ENCODE assay signal across 9 cellular contexts in genomic region chr15:60520041-60520824, GRCh38. TPM values are rescaled to one million over a fixed set of nuclear protein-coding genes. Genes with fewer than 3 reads are reported as not detected.
DNase-seq lines count a peak whose midpoint lies in the region; ATAC-seq and TF ChIP-seq lines count a peak whose summit lies in the region.
"Had no signal": no experiment of that assay in that cellular context is flagged by ENCODE, and none has a peak within 500 bp of the region (broad histone marks: within the 10 kb centered on the region; RNA-seq: fewer than 3 reads in every experiment).

No MANE protein-coding gene starts in this region.

- TF ChIP-seq EP300 in sigmoid colon (IDR thresholded peaks at IDR 0.05): no peak

- H3K4me1 ChIP-seq in GM23248 (ENCODE audit: insufficient read depth): peaks cover 33% of the 10 kb centered on the region
- no peaks in the 10 kb centered on the region for H3K4me1 ChIP-seq in mucosa of descending colon (ENCODE audit: low read depth)
- no peaks in the 10 kb centered on the region for H3K4me1 ChIP-seq in sigmoid colon

- intact Hi-C loops in mucosa of descending colon (cut with DNase I, micrococcal nuclease): no loop called here
- intact Hi-C loops in sigmoid colon (cut with DNase I): loop anchor here (5.0 kb wide), 1 partner anchor 163 kb away; no protein-coding TSS in a partner anchor

- 79 to 84% methylated on average over 6 of the region's 6 CpGs for WGBS in GM23248 (ENCODE audit: low coverage in 1 of 2, low lambda C conversion rate in 2 of 2, missing lambda C conversion rate in 2 of 2), 2 experiments
- WGBS in sigmoid colon, 2 donors: 69 to 72% methylated on average over 6 of the region's 6 CpGs

- DNase-seq in GM12864 (ENCODE audit: low read depth): peak; percentile 24
- peak; percentile 40 for DNase-seq in GM23248
- DNase-seq in WTC11 (ENCODE audit: low spot score): no peak
- DNase-seq in mucosa of descending colon: no peak
- no peak for DNase-seq in effector CD8-positive, alpha-beta T cell (lab: John Stamatoyannopoulos, UW)
- no peak for DNase-seq in sigmoid colon
- DNase-seq in activated CD8-positive, alpha-beta memory T cell treated with anti-CD3 and anti-CD28 coated beads for 24 hours: no peak
- no peak for DNase-seq in stimulated activated CD8-positive, alpha-beta memory T cell treated with anti-CD3 and anti-CD28 coated beads, Interleukin-4, amount 100 ng/mL, for 48 hours
- DNase-seq: NCI-H1417 treated with DMSO at 0.1 percent for 48 hours had no signal

- 0 out of 2 replicates have a peak overlapping the region, but pooled peaks have one; percentile 4 for H3K9ac ChIP-seq in GM23248

- peak overlapping the region; percentile 1; the same call in 1 of the 2 replicates for H2AFZ ChIP-seq in GM23248

- ATAC-seq in WTC11 (peak; percentile 66), mucosa of descending colon (peak; percentile 28)

- H3K4me3 ChIP-seq in GM12864 (ENCODE audit: low read depth, low read length): no peak overlapping the region
- no peak overlapping the region for H3K4me3 ChIP-seq in GM23248
- no peak overlapping the region for H3K4me3 ChIP-seq in mucosa of descending colon
- no peak overlapping the region for H3K4me3 ChIP-seq in sigmoid colon

- H3F3A ChIP-seq in GM23248 (ENCODE audit: insufficient read depth): peaks cover 36% of the 10 kb centered on the region

- H3K27ac ChIP-seq in GM23248 (peak overlapping the region; percentile 44), sigmoid colon (no peak overlapping the region)

- H3K27me3 ChIP-seq in GM23248 (replicated peaks; ENCODE audit: insufficient read depth) (no peaks in the 10 kb centered on the region), sigmoid colon (no peaks in the 10 kb centered on the region)

- H3K36me3 ChIP-seq in GM23248 (ENCODE audit: low read depth): no peaks in the 10 kb centered on the region
- no peaks in the 10 kb centered on the region for H3K36me3 ChIP-seq in mucosa of descending colon (ENCODE audit: low read depth)
- no peaks in the 10 kb centered on the region for H3K36me3 ChIP-seq in sigmoid colon

- H3K4me2 ChIP-seq in GM23248 (ENCODE audit: unreplicated experiment): peak overlapping the region; percentile 65

- peaks cover 26% of the 10 kb centered on the region for H3K79me2 ChIP-seq in GM23248 (ENCODE audit: insufficient read depth)

- in situ Hi-C loops in GM23248 (cut with MboI): no loop called here

- POLR2A ChIA-PET in WTC11 (lab: Charles Lee): interaction anchor here (0.5 kb wide), 1 partner anchor 1148 kb away, joined by 3 read pairs; no protein-coding TSS in a partner anchor

- TF ChIP-seq POLR2A in sigmoid colon (IDR thresholded peaks at IDR 0.05): no peak

- no peak overlapping the region for H3K4me3 Mint-ChIP-seq in WTC11

- no peaks in the 10 kb centered on the region for H3K27me3 Mint-ChIP-seq in WTC11 (ENCODE audit: low read depth)

- no peak overlapping the region for H3K27ac Mint-ChIP-seq in WTC11

- H3K9me2 ChIP-seq in GM23248 (ENCODE audit: insufficient read depth): no peaks in the 10 kb centered on the region

- H3K4me1 Mint-ChIP-seq in WTC11: peaks cover 15% of the 10 kb centered on the region

- CTCF ChIA-PET in WTC11 (lab: Charles Lee): interaction anchor here (0.7 to 3.2 kb wide), 58 partner anchors 8 to 1314 kb away, joined by 3 to 78 read pairs (median 5); no protein-coding TSS in a partner anchor

- no peaks in the 10 kb centered on the region for H4K20me1 ChIP-seq in GM23248 (ENCODE audit: insufficient read depth)

- TF ChIP-seq CTCF in GM12864 (IDR thresholded peaks at IDR 0.05; ENCODE audit: low read depth, low read length, missing control alignments) (no peak), WTC11 (IDR thresholded peaks at IDR 0.05) (no peak), mucosa of descending colon (IDR thresholded peaks at IDR 0.05) (no peak), sigmoid colon (IDR thresholded peaks at IDR 0.05) (no peak)

- H3K9me3 Mint-ChIP-seq in WTC11: no peaks in the 10 kb centered on the region

- H3K36me3 Mint-ChIP-seq in WTC11: no peaks in the 10 kb centered on the region

- H3K9me3 ChIP-seq in GM23248 (ENCODE audit: low read depth) (no peaks in the 10 kb centered on the region), mucosa of descending colon (no peaks in the 10 kb centered on the region), sigmoid colon (no peaks in the 10 kb centered on the region)

TF ChIP-seq in WTC11, 78 proteins besides CTCF, POLR2A, EP300 and RAD21:
- TF ChIP-seq NFE2L1 (CRISPR knock-in tag; IDR thresholded peaks at IDR 0.05) (no peak), ZNF317 (CRISPR knock-in tag; IDR thresholded peaks at IDR 0.05; ENCODE audit: borderline replicate concordance, low read depth) (no peak), PRDM15 (CRISPR knock-in tag; IDR thresholded peaks at IDR 0.05) (peak; percentile 87), TP53 (CRISPR knock-in tag; IDR thresholded peaks at IDR 0.05) (no peak)

RNA-seq across cellular contexts. Expression of gene ICE2, which starts 41.3 kb away (rescaled TPM):
- 21.6 and 43.4 TPM in 2 replicates for total RNA-seq in GM23248 (2014; rRNA removed; shearing (Covaris generic))
- polyA plus RNA-seq in GM23248 (2016; fragmentation: Nextera tagmentation; extraction: Ambion mirVana) (21.3 and 25.5 TPM in 2 replicates), sigmoid colon (10 to 100 TPM in 1 of 3 donors, 1 to 10 TPM in 2; 4.6 to 11.3 (median 5.4) TPM)
- total RNA-seq in WTC11 (2021) (76.9 to 84.3 TPM (median 77.5 TPM) in 3 replicates), mucosa of descending colon (10 to 100 TPM; 31.5 to 47.5 (median 36.3) TPM), sigmoid colon (10 to 100 TPM; 30.0 to 40.3 (median 34.7) TPM)

Comparison
In these comparisons a context has a peak if more than half of its experiments do, and no peak if none do; other contexts are left out.
1. DNase-seq: peak in GM12864 (single experiment) and GM23248 (single experiment); none in WTC11 (single experiment), mucosa of descending colon (0 of 3), effector CD8-positive, alpha-beta T cell (single experiment), sigmoid colon (single experiment), activated CD8-positive, alpha-beta memory T cell treated with anti-CD3 and anti-CD28 coated beads for 24 hours (single experiment) and stimulated activated CD8-positive, alpha-beta memory T cell treated with anti-CD3 and anti-CD28 coated beads, Interleukin-4, amount 100 ng/mL, for 48 hours (single experiment).